34 cellular contexts compared by ENCODE assay signal in the genomic region with DNA sequence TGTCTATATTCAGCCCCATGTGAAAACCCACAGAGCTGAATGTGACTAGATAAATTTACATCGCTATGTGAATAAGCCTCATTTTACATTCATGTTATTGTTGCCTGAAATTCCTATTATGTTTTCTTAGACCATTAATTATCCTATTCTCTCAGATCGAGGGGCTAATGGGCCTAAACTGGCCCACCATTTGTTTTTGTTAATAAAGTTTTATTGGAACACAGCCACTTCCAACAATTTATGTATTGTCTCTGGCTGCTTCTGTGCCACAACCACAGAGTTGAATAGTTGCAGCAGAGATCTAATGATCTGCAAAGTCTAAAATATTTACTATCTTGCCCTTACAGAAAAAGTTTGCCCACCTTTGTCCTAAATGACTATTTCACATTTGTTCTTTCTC.
"Had no signal": no experiment of that assay in that cellular context is flagged by ENCODE, and none has a peak within 500 bp of the region (broad histone marks: within the 10 kb centered on the region; RNA-seq: fewer than 3 reads in every experiment).

No MANE protein-coding gene starts in this region.

- H3K9me3 ChIP-seq: MG63 had no signal

- H3K4me3 ChIP-seq: MG63 had no signal

- DNase-seq: Karpas-422, Kasumi-1, MG63, MM.1S, NCI-H1048, NCI-H1092, NCI-H1092 treated with DMSO at 0.1 percent for 48 hours, NCI-H1105, NCI-H1105 treated with DMSO at 0.1 percent for 48 hours, NCI-H1417, NCI-H1417 treated with DMSO at 0.1 percent for 48 hours, NCI-H1436, NCI-H1436 treated with DMSO at 0.1 percent for 48 hours, NCI-H146, NCI-H1694, NCI-H1694 treated with DMSO at 0.1 percent for 48 hours, NCI-H187, NCI-H187 treated with DMSO at 0.1 percent for 48 hours, NCI-H1930, NCI-H2029, NCI-H2029 treated with DMSO at 0.1 percent for 48 hours, NCI-H2081, NCI-H2081 treated with DMSO at 0.1 percent for 48 hours, NCI-H2107, NCI-H2171, NCI-H2171 treated with DMSO at 0.1 percent for 48 hours, NCI-H2227 treated with DMSO at 0.1 percent for 48 hours, NCI-H226, NCI-H345, NCI-H446, NCI-H446 treated with DMSO at 0.1 percent for 48 hours, NCI-H510A, NCI-H510A treated with DMSO at 0.1 percent for 48 hours, NCI-H524 had no signal

- H3K27me3 ChIP-seq: MG63 had no signal

- H3K36me3 ChIP-seq: MG63 had no signal
